ENCODE assay signal across 1 cellular context in genomic region chr2:46988733-46989481, GRCh38.
TF ChIP-seq lines count a peak whose summit lies in the region.

No MANE protein-coding gene starts in this region.

TF ChIP-seq in HepG2, 621 proteins besides CTCF, POLR2A, EP300 and RAD21 (continued from another document and continues in another):
- no peak for TF ChIP-seq ZNF143 (CRISPR knock-in tag; IDR thresholded peaks at IDR 0.05)
- peak; percentile 54 for TF ChIP-seq ELF1 (CRISPR knock-in tag; IDR thresholded peaks at IDR 0.05)
- TF ChIP-seq NCOA2 (CRISPR knock-in tag; IDR thresholded peaks at IDR 0.05): peak; percentile 74
- no peak for TF ChIP-seq MATR3 (CRISPR knock-in tag; IDR thresholded peaks at IDR 0.05)
- TF ChIP-seq TOPORS (CRISPR knock-in tag; IDR thresholded peaks at IDR 0.05): 0 out of 2 replicates have a peak, but pooled peaks have one; percentile 24
- no peak for TF ChIP-seq LBX2 (CRISPR knock-in tag; IDR thresholded peaks at IDR 0.05; ENCODE audit: borderline replicate concordance)
- no peak for TF ChIP-seq RERE (CRISPR knock-in tag; IDR thresholded peaks at IDR 0.05; ENCODE audit: low read depth)
- no peak for TF ChIP-seq SATB2 (CRISPR knock-in tag; IDR thresholded peaks at IDR 0.05)
- peak; percentile 51; the same call in 1 of the 2 replicates for TF ChIP-seq PAXIP1 (CRISPR knock-in tag; conservative IDR thresholded peaks at IDR 0.05)
- TF ChIP-seq KLF13 (CRISPR knock-in tag; IDR thresholded peaks at IDR 0.05): no peak
- TF ChIP-seq KIAA2018 (CRISPR knock-in tag; IDR thresholded peaks at IDR 0.05; ENCODE audit: borderline replicate concordance): no peak
- TF ChIP-seq ZFY (CRISPR knock-in tag; IDR thresholded peaks at IDR 0.05): no peak
- no peak for TF ChIP-seq ARNT2 (CRISPR knock-in tag; IDR thresholded peaks at IDR 0.05; ENCODE audit: low read depth)
- TF ChIP-seq FOXA1 (IDR thresholded peaks at IDR 0.05): no peak
- 0 out of 2 replicates have a peak, but pooled peaks have one; percentile 30 for TF ChIP-seq FOXA1 (CRISPR knock-in tag; IDR thresholded peaks at IDR 0.05)
- no peak for TF ChIP-seq CERS6 (CRISPR knock-in tag; IDR thresholded peaks at IDR 0.05)
- TF ChIP-seq PITX1 (CRISPR knock-in tag; IDR thresholded peaks at IDR 0.05): peak; percentile 52; the same call in 1 of the 2 replicates
- no peak for TF ChIP-seq ZIK1 (CRISPR knock-in tag; IDR thresholded peaks at IDR 0.05; ENCODE audit: borderline replicate concordance, low read depth)
- no peak for TF ChIP-seq REST (IDR thresholded peaks at IDR 0.05; ENCODE audit: borderline replicate concordance in 1 of 2, low read depth in 1 of 2, low read length in 2 of 2)
- 0 out of 2 replicates have a peak, but pooled peaks have one; percentile 41 for TF ChIP-seq HDAC1 (CRISPR knock-in tag; IDR thresholded peaks at IDR 0.05)
- TF ChIP-seq ATF7-NPFF (CRISPR knock-in tag; IDR thresholded peaks at IDR 0.05; ENCODE audit: low read depth): no peak
- no peak for TF ChIP-seq NKX3-1 (CRISPR knock-in tag; IDR thresholded peaks at IDR 0.05)
- TF ChIP-seq NR2F6 (IDR thresholded peaks at IDR 0.05): peak; percentile 82
- peak; percentile 90 for TF ChIP-seq NR2F6 (CRISPR knock-in tag; IDR thresholded peaks at IDR 0.05)
- no peak for TF ChIP-seq ARID3A (IDR thresholded peaks at IDR 0.05; ENCODE audit: low read depth, low read length)
- peak; percentile 85; the same call in 1 of the 2 replicates for TF ChIP-seq HDAC2 (CRISPR knock-in tag; IDR thresholded peaks at IDR 0.05)
- no peak for TF ChIP-seq GPN1 (CRISPR knock-in tag; IDR thresholded peaks at IDR 0.05; ENCODE audit: borderline replicate concordance)
- no peak for TF ChIP-seq TIGD3 (CRISPR knock-in tag; IDR thresholded peaks at IDR 0.05; ENCODE audit: borderline replicate concordance)
